In the genomic region with DNA sequence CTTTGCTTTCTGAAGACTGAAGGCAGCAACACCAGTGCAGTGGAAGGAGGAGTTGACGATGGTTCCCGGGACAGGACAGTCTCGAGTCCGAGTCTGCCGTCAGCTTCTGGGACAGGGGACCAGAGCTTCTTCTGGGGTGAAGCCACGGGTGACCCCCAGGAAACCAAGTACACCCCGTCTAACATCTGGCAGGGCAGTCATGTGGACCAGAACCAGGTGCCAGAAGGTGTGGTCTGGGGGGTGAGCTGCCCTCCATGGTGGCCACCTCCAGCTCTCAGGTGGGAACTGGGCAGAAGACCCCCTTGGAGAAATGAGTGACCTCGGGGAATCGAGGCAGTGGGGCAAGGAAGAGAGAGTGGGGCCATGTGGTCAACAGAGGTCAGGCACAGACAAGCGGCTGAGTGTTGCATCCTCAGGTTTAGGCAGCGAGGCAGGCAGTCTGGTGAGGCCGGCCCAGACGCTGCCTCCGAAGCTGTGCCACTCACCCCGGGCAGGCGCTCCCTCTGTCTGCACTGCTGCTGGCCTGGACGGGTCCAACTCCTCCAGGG, we compare ENCODE assay signal across 16 cellular contexts.
DNase-seq lines count a peak whose midpoint lies in the region; TF ChIP-seq lines count a peak whose summit lies in the region.
"Had no signal": no experiment of that assay in that cellular context is flagged by ENCODE, and none has a peak within 500 bp of the region (broad histone marks: within the 10 kb centered on the region; RNA-seq: fewer than 3 reads in every experiment).

No MANE protein-coding gene starts in this region.

- no peak overlapping the region for H2AFZ ChIP-seq in OCI-LY7 (ENCODE audit: low read length)

- POLR2A ChIA-PET in OCI-LY7 (lab: Charles Lee): no interaction called here

- no peaks in the 10 kb centered on the region for H3K27me3 Mint-ChIP-seq in dendritic cell treated with granulocyte-macrophage colony-stimulating factor and Interleukin-4, amounts not matched to agents 40 ng/mL and 50 ng/mL, for 4 days
- H3K27me3 Mint-ChIP-seq: naive thymus-derived CD8-positive, alpha-beta T cell had no signal

- no peaks in the 10 kb centered on the region for H3K9me2 ChIP-seq in OCI-LY7 (ENCODE audit: insufficient read depth, low read length)

- CTCF ChIA-PET in OCI-LY7 (lab: Charles Lee; ENCODE audit: unreplicated experiment): no interaction called here

- no peaks in the 10 kb centered on the region for H3K79me2 ChIP-seq in OCI-LY7 (ENCODE audit: insufficient read depth, low read depth, low read length)

- H3K27ac ChIP-seq in adrenal gland: no peak overlapping the region
- peak overlapping the region; percentile 20 for H3K27ac ChIP-seq in neutrophil
- H3K27ac ChIP-seq in tibial nerve: peak overlapping the region; percentile 51 to 94 (median 66)
- H3K27ac ChIP-seq in esophagus squamous epithelium: no peak overlapping the region
- H3K27ac ChIP-seq in OCI-LY7 (ENCODE audit: low read depth, low read length, poor library complexity, severe bottlenecking): no peak overlapping the region
- H3K27ac ChIP-seq: thoracic aorta had no signal

- H3K36me3 Mint-ChIP-seq in dendritic cell treated with granulocyte-macrophage colony-stimulating factor and Interleukin-4, amounts not matched to agents 40 ng/mL and 50 ng/mL, for 4 days (ENCODE audit: low read depth): peaks cover 62% of the 10 kb centered on the region

- H3K27ac Mint-ChIP-seq in dendritic cell treated with granulocyte-macrophage colony-stimulating factor and Interleukin-4, amounts not matched to agents 40 ng/mL and 50 ng/mL, for 4 days: peak overlapping the region; percentile 58

- intact Hi-C loops in adrenal gland (cut with DNase I) (no loop called here), esophagus squamous epithelium (cut with DNase I) (no loop called here), OCI-LY7 (cut with micrococcal nuclease; ENCODE audit: unreplicated experiment) (no loop called here)
- intact Hi-C loops in dendritic cell treated with granulocyte-macrophage colony-stimulating factor and Interleukin-4, amounts not matched to agents 40 ng/mL and 50 ng/mL, for 4 days (cut with micrococcal nuclease): no loop called here

- peaks cover 9 to 39% of the 10 kb centered on the region in 2 donors for H3K4me1 ChIP-seq in adrenal gland (replicated peaks in 1 of 2)
- H3K4me1 ChIP-seq in neutrophil (ENCODE audit: control insufficient read depth in 1 of 2, insufficient read depth in 1 of 2, low read depth in 1 of 2, low read length in 1 of 2): peaks cover 0 to 8% of the 10 kb centered on the region in 2 experiments
- H3K4me1 ChIP-seq in tibial nerve: peaks cover 0 to 72% (median 28%) of the 10 kb centered on the region in 4 donors
- peaks cover 0 to 22% (median 7%) of the 10 kb centered on the region in 3 donors for H3K4me1 ChIP-seq in esophagus squamous epithelium
- no peaks in the 10 kb centered on the region for H3K4me1 ChIP-seq in OCI-LY7 (ENCODE audit: insufficient read depth, low read length, poor library complexity, severe bottlenecking)

- TF ChIP-seq CTCF in adrenal gland (IDR thresholded peaks at IDR 0.05) (no peak), neutrophil (IDR thresholded peaks at IDR 0.05) (no peak), tibial nerve (IDR thresholded peaks at IDR 0.05) (no peak), esophagus squamous epithelium (IDR thresholded peaks at IDR 0.05) (no peak), OCI-LY7 (conservative IDR thresholded peaks at IDR 0.05; ENCODE audit: low read length) (no peak)

- H3K4me1 Mint-ChIP-seq in dendritic cell treated with granulocyte-macrophage colony-stimulating factor and Interleukin-4, amounts not matched to agents 40 ng/mL and 50 ng/mL, for 4 days (ENCODE audit: low read depth): peaks cover 34% of the 10 kb centered on the region

- no peak overlapping the region for H3K4me3 ChIP-seq in adrenal gland
- H3K4me3 ChIP-seq in neutrophil (ENCODE audit: low read depth in 1 of 2, low read length in 1 of 2): no peak overlapping the region
- H3K4me3 ChIP-seq in tibial nerve: no peak overlapping the region
- no peak overlapping the region for H3K4me3 ChIP-seq in esophagus squamous epithelium
- no peak overlapping the region for H3K4me3 ChIP-seq in OCI-LY7 (ENCODE audit: low read depth, low read length, poor library complexity, severe bottlenecking)
- H3K4me3 ChIP-seq: K562, thoracic aorta had no signal

- DNase-seq in adrenal gland (peak in 4 of 7 donors; percentile 12 to 50 (median 18)), tibial nerve (ENCODE audit: low spot score in 2 of 2) (no peak), esophagus squamous epithelium (lab: John Stamatoyannopoulos, UW) (no peak), OCI-LY7 (ENCODE audit: low spot score) (no peak), dedifferentiated amniotic fluid mesenchymal stem cell (ENCODE audit: extremely low spot score) (no peak)
- DNase-seq: activated effector memory CD4-positive, alpha-beta T cell treated with anti-CD3 and anti-CD28 coated beads, Interleukin-2, amount 50 U/mL, for 16 hours; amygdala; hypothalamus; mesenchymal stem cell; NCI-H2029 treated with DMSO at 0.1 percent for 48 hours; T1000 had no signal

- H3K9me3 Mint-ChIP-seq in dendritic cell treated with granulocyte-macrophage colony-stimulating factor and Interleukin-4, amounts not matched to agents 40 ng/mL and 50 ng/mL, for 4 days: no peaks in the 10 kb centered on the region
- H3K9me3 Mint-ChIP-seq: naive thymus-derived CD8-positive, alpha-beta T cell had no signal

- no peaks in the 10 kb centered on the region for H3K36me3 ChIP-seq in adrenal gland (replicated peaks in 1 of 2)
- H3K36me3 ChIP-seq in neutrophil: peaks cover 53% of the 10 kb centered on the region
- peaks cover 0 to 5% (median 0%) of the 10 kb centered on the region in 3 donors for H3K36me3 ChIP-seq in tibial nerve
- peaks cover 0 to 47% (median 0%) of the 10 kb centered on the region in 3 donors for H3K36me3 ChIP-seq in esophagus squamous epithelium
- no peaks in the 10 kb centered on the region for H3K36me3 ChIP-seq in OCI-LY7 (ENCODE audit: insufficient read depth, low read length)

- no peaks in the 10 kb centered on the region for H4K20me1 ChIP-seq in OCI-LY7 (ENCODE audit: insufficient read depth, low read length)

- H3K4me3 Mint-ChIP-seq in dendritic cell treated with granulocyte-macrophage colony-stimulating factor and Interleukin-4, amounts not matched to agents 40 ng/mL and 50 ng/mL, for 4 days: no peak overlapping the region
- H3K4me3 Mint-ChIP-seq: naive thymus-derived CD8-positive, alpha-beta T cell had no signal

- BruUV-seq in OCI-LY7 (replicated peaks; lab: Mats Ljungman, UMichigan): no TSS peak

- H3K27me3 ChIP-seq in adrenal gland: no peaks in the 10 kb centered on the region
- H3K27me3 ChIP-seq in neutrophil: no peaks in the 10 kb centered on the region
- H3K27me3 ChIP-seq in tibial nerve: no peaks in the 10 kb centered on the region
- no peaks in the 10 kb centered on the region for H3K27me3 ChIP-seq in esophagus squamous epithelium

- no peak for TF ChIP-seq POLR2A in adrenal gland (IDR thresholded peaks at IDR 0.05)
- TF ChIP-seq POLR2A in tibial nerve (IDR thresholded peaks at IDR 0.05): no peak
- no peak for TF ChIP-seq POLR2A in esophagus squamous epithelium (IDR thresholded peaks at IDR 0.05)

- TF ChIP-seq EP300 in tibial nerve (IDR thresholded peaks at IDR 0.05): no peak

- H3K9me3 ChIP-seq in adrenal gland (replicated peaks in 1 of 3) (no peaks in the 10 kb centered on the region), neutrophil (no peaks in the 10 kb centered on the region), tibial nerve (no peaks in the 10 kb centered on the region), esophagus squamous epithelium (no peaks in the 10 kb centered on the region), OCI-LY7 (ENCODE audit: low read length) (no peaks in the 10 kb centered on the region)
- H3K9me3 ChIP-seq: thoracic aorta had no signal

- no peak overlapping the region for H3K4me2 ChIP-seq in OCI-LY7 (ENCODE audit: low read length)

- WGBS in adrenal gland, 4 donors: 90 to 93% (median 91%) methylated on average over 15 to 17 of the region's 17 CpGs
- WGBS in tibial nerve, 2 donors: 75 to 87% methylated on average over 14 to 17 of the region's 17 CpGs
- 89 to 90% methylated on average over 10 to 12 of the region's 17 CpGs for WGBS in esophagus squamous epithelium, 2 donors

Comparison
In these comparisons a context has a peak if more than half of its experiments do, and no peak if none do; other contexts are left out.
1. DNase-seq: peak in adrenal gland (4 of 7); none in tibial nerve (0 of 2), esophagus squamous epithelium (single experiment), OCI-LY7 (single experiment) and dedifferentiated amniotic fluid mesenchymal stem cell (single experiment).
2. H3K27ac ChIP-seq: peak in neutrophil (single experiment) and tibial nerve (4 of 4); none in adrenal gland (0 of 5), esophagus squamous epithelium (0 of 4) and OCI-LY7 (single experiment).